Comparison of ENCODE assay signal across 8 cellular contexts in genomic region chr9:6106576-6107339, GRCh38.
DNase-seq lines count a peak whose midpoint lies in the region; ATAC-seq and TF ChIP-seq lines count a peak whose summit lies in the region.

No MANE protein-coding gene starts in this region.

- H3K27ac Mint-ChIP-seq in MCF 10A (ENCODE audit: low read depth, unreplicated experiment) = no peak overlapping the region

- intact Hi-C loops in MCF 10A (cut with micrococcal nuclease) = loop anchor here (1.0 to 5.0 kb wide), 3 partner anchors 51 to 308 kb away; no protein-coding TSS in a partner anchor

- H3K9me3 Mint-ChIP-seq in MCF 10A (ENCODE audit: unreplicated experiment) = no peaks in the 10 kb centered on the region

- ATAC-seq in GM18520 (IDR thresholded peaks at IDR 0.05; ENCODE audit: unreplicated experiment) = no peak

- peaks cover 1% of the 10 kb centered on the region for H3K36me3 Mint-ChIP-seq in MCF 10A (ENCODE audit: insufficient read depth, unreplicated experiment)

- H3K27me3 ChIP-seq in kidney epithelial cell (ENCODE audit: control insufficient read depth, insufficient read depth, low read length) = no peaks in the 10 kb centered on the region

- no peaks in the 10 kb centered on the region for H3K36me3 ChIP-seq in kidney epithelial cell (ENCODE audit: control insufficient read depth, insufficient read depth, low read length)

- H3K4me1 Mint-ChIP-seq in MCF 10A (ENCODE audit: insufficient read depth, unreplicated experiment) = peaks cover 35% of the 10 kb centered on the region

- CTCF ChIA-PET in HEK293T (lab: Yijun Ruan, JAX) (interaction anchor here (0.7 kb wide), 1 partner anchor 79 kb away, joined by 3 read pairs; no protein-coding TSS in a partner anchor), MCF 10A (lab: Yijun Ruan, JAX) (interaction anchor here (0.5 to 4.4 kb wide), 20 partner anchors 9 to 208 kb away, joined by 3 to 33 read pairs (median 3); no protein-coding TSS in a partner anchor)

- no peak overlapping the region for H3K4me3 Mint-ChIP-seq in MCF 10A (ENCODE audit: unreplicated experiment)

- no TSS peak for BruUV-seq in MCF 10A (replicated peaks; lab: Mats Ljungman, UMichigan)

- TF ChIP-seq CTCF in MCF 10A (IDR thresholded peaks at IDR 0.05; ENCODE audit: unreplicated experiment) (peak; percentile 40), kidney epithelial cell (IDR thresholded peaks at IDR 0.05; ENCODE audit: insufficient read depth, low read length, poor library complexity, severe bottlenecking) (peak; percentile 51)

- POLR2A ChIA-PET in HEK293T (lab: Yijun Ruan, JAX) = no interaction called here
- POLR2A ChIA-PET in MCF 10A (lab: Yijun Ruan, JAX) = interaction anchor here (0.6 to 2.0 kb wide), 10 partner anchors 9 to 1009 kb away, joined by 3 to 7 read pairs (median 3); partner anchors contain the start of gene RANBP6

- no peaks in the 10 kb centered on the region for H3K27me3 Mint-ChIP-seq in MCF 10A (ENCODE audit: insufficient read depth, unreplicated experiment)

- no peak overlapping the region for H3K4me3 ChIP-seq in kidney epithelial cell (ENCODE audit: low read depth, low read length)

- DNase-seq in NCI-H510A treated with DMSO at 0.1 percent for 48 hours (lab: John Stamatoyannopoulos, UW) (peak; percentile 4), NCI-H510A (lab: John Stamatoyannopoulos, UW) (no peak), HEK293T (ENCODE audit: extremely low spot score) (peak; percentile 15), MV-4-11 (lab: John Stamatoyannopoulos, UW) (peak; percentile 83), MCF 10A (ENCODE audit: unreplicated experiment) (peak; percentile 61), kidney epithelial cell (ENCODE audit: low read depth) (no peak)
- DNase-seq in activated CD8-positive, alpha-beta memory T cell treated with anti-CD3 and anti-CD28 coated beads, Interleukin-2, amount 50 U/mL, for 48 hours = no peak

TF ChIP-seq in HEK293T, 16 proteins besides CTCF, POLR2A, EP300 and RAD21:
- TF ChIP-seq HDGF (IDR thresholded peaks at IDR 0.05; ENCODE audit: borderline replicate concordance) (no peak), CTBP1 (IDR thresholded peaks at IDR 0.05; ENCODE audit: borderline replicate concordance) (no peak), ARNT (IDR thresholded peaks at IDR 0.05) (no peak), L3MBTL2 (conservative IDR thresholded peaks at IDR 0.05) (no peak), SP1 (IDR thresholded peaks at IDR 0.05) (no peak), BHLHE40 (IDR thresholded peaks at IDR 0.05; ENCODE audit: borderline replicate concordance) (no peak), PKNOX1 (IDR thresholded peaks at IDR 0.05) (no peak), ELF4 (IDR thresholded peaks at IDR 0.05) (no peak), FOXM1 (IDR thresholded peaks at IDR 0.05; ENCODE audit: borderline replicate concordance) (no peak), FOXA1 (IDR thresholded peaks at IDR 0.05) (no peak), SUZ12 (IDR thresholded peaks at IDR 0.05) (no peak)

Comparison
In these comparisons a context has a peak if more than half of its experiments do, and no peak if none do; other contexts are left out.
1. DNase-seq: peak in NCI-H510A treated with DMSO at 0.1 percent for 48 hours (single experiment), HEK293T (single experiment), MV-4-11 (single experiment) and MCF 10A (single experiment); none in NCI-H510A (single experiment), kidney epithelial cell (single experiment) and activated CD8-positive, alpha-beta memory T cell treated with anti-CD3 and anti-CD28 coated beads, Interleukin-2, amount 50 U/mL, for 48 hours (single experiment).